In the genomic region with DNA sequence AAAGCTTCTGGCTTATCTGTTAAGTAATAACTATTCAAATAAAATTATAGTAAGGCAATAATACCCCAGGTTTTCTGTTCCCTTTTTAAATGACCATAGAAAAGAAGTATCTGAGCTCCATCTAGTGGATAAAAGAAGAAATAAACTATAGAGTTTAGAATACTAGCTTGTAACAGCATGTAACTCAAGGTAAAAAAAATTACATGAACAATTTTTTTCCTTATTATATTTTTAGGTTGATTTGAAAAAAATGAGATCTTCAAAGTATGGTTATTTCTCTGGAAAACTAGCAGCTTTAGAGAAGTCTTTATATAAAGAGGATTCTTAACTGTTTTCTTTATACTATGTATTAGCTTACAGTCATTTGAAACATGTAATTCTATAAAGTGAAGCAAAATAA, we compare ENCODE assay signal across 1 cellular context.
A peak's percentile ranks its signal among the peaks of the same experiment; 100 is the strongest.
TF ChIP-seq lines count a peak whose summit lies in the region.

No MANE protein-coding gene starts in this region.

TF ChIP-seq in GM12878, 131 proteins besides CTCF, POLR2A, EP300 and RAD21 (continued from another document):
- TF ChIP-seq SMC3 (IDR thresholded peaks at IDR 0.05; ENCODE audit: borderline replicate concordance, low read length) = peak; percentile 63; the same call in 1 of the 2 replicates
- TF ChIP-seq SPI1 (IDR thresholded peaks at IDR 0.05; ENCODE audit: borderline replicate concordance, insufficient read depth, low read depth, low read length) = peak; percentile 15; the same call in 1 of the 2 replicates
- TF ChIP-seq ZNF622 (IDR thresholded peaks at IDR 0.05) = no peak
- TF ChIP-seq CHD2 (IDR thresholded peaks at IDR 0.05; ENCODE audit: borderline replicate concordance, low read depth, low read length) = no peak
- TF ChIP-seq IRF4 (IDR thresholded peaks at IDR 0.05; ENCODE audit: low read depth, low read length) = no peak
- TF ChIP-seq CEBPB (IDR thresholded peaks at IDR 0.05; ENCODE audit: borderline replicate concordance in 1 of 2, low read depth in 2 of 2, low read length in 2 of 2) = no peak
- TF ChIP-seq, protein P1, sequence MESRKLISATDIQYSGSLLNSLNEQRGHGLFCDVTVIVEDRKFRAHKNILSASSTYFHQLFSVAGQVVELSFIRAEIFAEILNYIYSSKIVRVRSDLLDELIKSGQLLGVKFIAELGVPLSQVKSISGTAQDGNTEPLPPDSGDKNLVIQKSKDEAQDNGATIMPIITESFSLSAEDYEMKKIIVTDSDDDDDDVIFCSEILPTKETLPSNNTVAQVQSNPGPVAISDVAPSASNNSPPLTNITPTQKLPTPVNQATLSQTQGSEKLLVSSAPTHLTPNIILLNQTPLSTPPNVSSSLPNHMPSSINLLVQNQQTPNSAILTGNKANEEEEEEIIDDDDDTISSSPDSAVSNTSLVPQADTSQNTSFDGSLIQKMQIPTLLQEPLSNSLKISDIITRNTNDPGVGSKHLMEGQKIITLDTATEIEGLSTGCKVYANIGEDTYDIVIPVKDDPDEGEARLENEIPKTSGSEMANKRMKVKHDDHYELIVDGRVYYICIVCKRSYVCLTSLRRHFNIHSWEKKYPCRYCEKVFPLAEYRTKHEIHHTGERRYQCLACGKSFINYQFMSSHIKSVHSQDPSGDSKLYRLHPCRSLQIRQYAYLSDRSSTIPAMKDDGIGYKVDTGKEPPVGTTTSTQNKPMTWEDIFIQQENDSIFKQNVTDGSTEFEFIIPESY (IDR thresholded peaks at IDR 0.05) = no peak
- TF ChIP-seq PAX5 (IDR thresholded peaks at IDR 0.05; ENCODE audit: borderline replicate concordance, low read depth, low read length) = no peak
- TF ChIP-seq, protein P2, sequence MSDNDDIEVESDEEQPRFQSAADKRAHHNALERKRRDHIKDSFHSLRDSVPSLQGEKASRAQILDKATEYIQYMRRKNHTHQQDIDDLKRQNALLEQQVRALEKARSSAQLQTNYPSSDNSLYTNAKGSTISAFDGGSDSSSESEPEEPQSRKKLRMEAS (IDR thresholded peaks at IDR 0.05; ENCODE audit: low read depth, low read length) = no peak
- TF ChIP-seq USF1 (IDR thresholded peaks at IDR 0.05; ENCODE audit: borderline replicate concordance, extremely low read length, insufficient read depth, low read depth, low read length) = no peak
- no peak for TF ChIP-seq STAT3 (IDR thresholded peaks at IDR 0.05; ENCODE audit: low read depth, low read length)
- TF ChIP-seq TCF7 (IDR thresholded peaks at IDR 0.05; ENCODE audit: borderline replicate concordance) = no peak
